Comparison of ENCODE assay signal across 12 cellular contexts in genomic region chr7:712601-713457, GRCh38. TPM values are rescaled to one million over a fixed set of nuclear protein-coding genes. Genes with fewer than 3 reads are reported as not detected.
DNase-seq lines count a peak whose midpoint lies in the region; ATAC-seq and TF ChIP-seq lines count a peak whose summit lies in the region.
"Had no signal": no experiment of that assay in that cellular context is flagged by ENCODE, and none has a peak within 500 bp of the region (broad histone marks: within the 10 kb centered on the region; RNA-seq: fewer than 3 reads in every experiment).

No MANE protein-coding gene starts in this region.

- no peak for TF ChIP-seq CTCF in CD8-positive, alpha-beta T cell (IDR thresholded peaks at IDR 0.05)
- no peak for TF ChIP-seq CTCF in esophagus muscularis mucosa (IDR thresholded peaks at IDR 0.05)

- ATAC-seq in CD8-positive, alpha-beta T cell: no peak
- ATAC-seq: foreskin keratinocyte had no signal

- H3K18ac ChIP-seq in trophoblast cell (ENCODE audit: low read length): no peak overlapping the region

- TF ChIP-seq POLR2A in esophagus muscularis mucosa (IDR thresholded peaks at IDR 0.05; ENCODE audit: low read depth): no peak
- TF ChIP-seq POLR2A in erythroblast (IDR thresholded peaks at IDR 0.05; ENCODE audit: low read length): no peak

- H3K36me3 ChIP-seq in CD8-positive, alpha-beta T cell (ENCODE audit: insufficient read depth, low read length): no peaks in the 10 kb centered on the region
- H3K36me3 ChIP-seq in esophagus muscularis mucosa (no peaks in the 10 kb centered on the region), trophoblast cell (ENCODE audit: control insufficient read depth in 1 of 2, insufficient read depth in 2 of 2, low read length in 2 of 2) (no peaks in the 10 kb centered on the region)
- H3K36me3 ChIP-seq: right lobe of liver, SJSA1 had no signal

- H3K36me3 Mint-ChIP-seq in CD8-positive, alpha-beta T cell: peaks cover 9% of the 10 kb centered on the region
- H3K36me3 Mint-ChIP-seq in IgD-negative memory B cell: peaks cover 3% of the 10 kb centered on the region

- H3K4me2 ChIP-seq in trophoblast cell (ENCODE audit: low read length): peak overlapping the region; percentile 39

- no peaks in the 10 kb centered on the region for H3K27me3 ChIP-seq in CD8-positive, alpha-beta T cell (ENCODE audit: insufficient read depth, low read length)
- H3K27me3 ChIP-seq in esophagus muscularis mucosa (no peaks in the 10 kb centered on the region), trophoblast cell (ENCODE audit: insufficient read depth, low read length) (peaks cover 3% of the 10 kb centered on the region)
- H3K27me3 ChIP-seq: right lobe of liver, SJSA1 had no signal

- H3K4me1 Mint-ChIP-seq in CD8-positive, alpha-beta T cell (ENCODE audit: low read depth): peaks cover 21% of the 10 kb centered on the region
- H3K4me1 Mint-ChIP-seq in IgD-negative memory B cell: peaks cover 0 to 7% (median 0%) of the 10 kb centered on the region in 3 donors

- H3K79me1 ChIP-seq in trophoblast cell (ENCODE audit: low read length): no peaks in the 10 kb centered on the region

- intact Hi-C loops in CD8-positive, alpha-beta T cell (cut with DNase I, micrococcal nuclease): loop anchor here in 1 of 2 experiments (5.0 kb wide), 1 partner anchor 131 kb away; no protein-coding TSS in a partner anchor
- intact Hi-C loops in esophagus muscularis mucosa (cut with DNase I): no loop called here

- H3K27ac Mint-ChIP-seq in CD8-positive, alpha-beta T cell: peak overlapping the region; percentile 56
- peak overlapping the region in 1 of 3 donors; percentile 84 for H3K27ac Mint-ChIP-seq in IgD-negative memory B cell

- no peak overlapping the region for H3K14ac ChIP-seq in trophoblast cell (ENCODE audit: low read length)

- peak overlapping the region; percentile 66 for H3K4me3 Mint-ChIP-seq in CD8-positive, alpha-beta T cell
- H3K4me3 Mint-ChIP-seq in IgD-negative memory B cell: peak overlapping the region in 3 of 4 donors; percentile 25 to 82 (median 66)

- H3K4me1 ChIP-seq in CD8-positive, alpha-beta T cell (ENCODE audit: insufficient read depth, low read length): peaks cover 17% of the 10 kb centered on the region
- H3K4me1 ChIP-seq in esophagus muscularis mucosa (peaks cover 0 to 25% (median 19%) of the 10 kb centered on the region in 4 donors), trophoblast cell (ENCODE audit: control insufficient read depth in 1 of 2, insufficient read depth in 2 of 2, low read length in 2 of 2) (peaks cover 0 to 2% of the 10 kb centered on the region in 2 experiments)
- H3K4me1 ChIP-seq: foreskin keratinocyte, right lobe of liver, SJSA1 had no signal

- H4K91ac ChIP-seq in trophoblast cell (ENCODE audit: low read depth, low read length): no peak overlapping the region

- H2AK5ac ChIP-seq in trophoblast cell (ENCODE audit: low read length): no peak overlapping the region

- no peaks in the 10 kb centered on the region for H3K9me3 Mint-ChIP-seq in CD8-positive, alpha-beta T cell
- H3K9me3 Mint-ChIP-seq in IgD-negative memory B cell: peaks cover 0 to 1% (median 0%) of the 10 kb centered on the region in 3 donors

- 59% methylated on average over 19 of the region's 44 CpGs for WGBS in esophagus muscularis mucosa
- WGBS in trophoblast cell (ENCODE audit: extremely low coverage, insufficient coverage, insufficient read length): no CpG with 5 or more reads among the region's 44 CpGs

- H3K27ac ChIP-seq in CD8-positive, alpha-beta T cell (ENCODE audit: low read depth, low read length): no peak overlapping the region
- no peak overlapping the region for H3K27ac ChIP-seq in esophagus muscularis mucosa (replicated peaks in 1 of 4)
- no peak overlapping the region for H3K27ac ChIP-seq in trophoblast cell (ENCODE audit: low read depth, low read length)
- H3K27ac ChIP-seq: foreskin keratinocyte, right lobe of liver, SJSA1 had no signal

- no peak overlapping the region for H3K4ac ChIP-seq in trophoblast cell (ENCODE audit: low read depth, low read length)

- CTCF ChIA-PET in CD8-positive, alpha-beta T cell (lab: Charles Lee): interaction anchor here (1.2 kb wide), 1 partner anchor 72 kb away, joined by 5 read pairs; no protein-coding TSS in a partner anchor

- H3K27me3 Mint-ChIP-seq in CD8-positive, alpha-beta T cell (ENCODE audit: low read depth): no peaks in the 10 kb centered on the region
- peaks cover 3% of the 10 kb centered on the region for H3K27me3 Mint-ChIP-seq in IgD-negative memory B cell

- H2BK5ac ChIP-seq in trophoblast cell (ENCODE audit: low read depth, low read length, poor library complexity): no peak overlapping the region

- H4K12ac ChIP-seq in trophoblast cell (ENCODE audit: low read depth, low read length): no peak overlapping the region

- no peak overlapping the region for H3K9ac ChIP-seq in trophoblast cell (ENCODE audit: low read length)

- H3K4me3 ChIP-seq in CD8-positive, alpha-beta T cell (ENCODE audit: low read depth, low read length): no peak overlapping the region
- peak overlapping the region; percentile 80 to 87 (median 82) for H3K4me3 ChIP-seq in esophagus muscularis mucosa
- no peak overlapping the region for H3K4me3 ChIP-seq in trophoblast cell (ENCODE audit: low read depth, low read length)
- H3K4me3 ChIP-seq: SJSA1 had no signal

- H2BK120ac ChIP-seq in trophoblast cell (ENCODE audit: insufficient read depth, low read length, poor library complexity): no peak overlapping the region

- no peak overlapping the region for H3K23ac ChIP-seq in trophoblast cell (ENCODE audit: low read length)

- H4K8ac ChIP-seq in trophoblast cell (ENCODE audit: low read depth, low read length): no peak overlapping the region

- H3K9me3 ChIP-seq in CD8-positive, alpha-beta T cell (ENCODE audit: low read length): no peaks in the 10 kb centered on the region
- no peaks in the 10 kb centered on the region for H3K9me3 ChIP-seq in esophagus muscularis mucosa
- H3K9me3 ChIP-seq in trophoblast cell (ENCODE audit: insufficient read depth, low read depth, low read length): no peaks in the 10 kb centered on the region
- H3K9me3 ChIP-seq: right lobe of liver, SJSA1 had no signal

- no peaks in the 10 kb centered on the region for H3K79me2 ChIP-seq in trophoblast cell (ENCODE audit: control insufficient read depth, insufficient read depth, low read length, poor library complexity)

- H2AFZ ChIP-seq in trophoblast cell (ENCODE audit: insufficient read depth, low read length, poor library complexity): no peak overlapping the region

- no peak for DNase-seq in CD8-positive, alpha-beta T cell
- no peak for DNase-seq in esophagus muscularis mucosa (ENCODE audit: extremely low spot score)
- no peak for DNase-seq in trophoblast cell
- no peak for DNase-seq in dedifferentiated amniotic fluid mesenchymal stem cell (ENCODE audit: extremely low spot score)
- no peak for DNase-seq in erythroblast (lab: John Stamatoyannopoulos, UW)
- no peak for DNase-seq in NCI-H1930 (lab: John Stamatoyannopoulos, UW)
- DNase-seq in globus pallidus (ENCODE audit: low spot score): no peak
- DNase-seq: foreskin keratinocyte, GDM1 had no signal

- no peak for TF ChIP-seq EP300 in esophagus muscularis mucosa (IDR thresholded peaks at IDR 0.05)

- POLR2A ChIA-PET in CD8-positive, alpha-beta T cell (lab: Charles Lee): interaction anchor here (1.1 kb wide), 1 partner anchor 93 kb away, joined by 3 read pairs; no protein-coding TSS in a partner anchor

- no peak overlapping the region for H2BK12ac ChIP-seq in trophoblast cell (ENCODE audit: low read length)

RNA-seq across cellular contexts. Expression of gene DNAAF5, which starts 13.7 kb away (rescaled TPM):
- total RNA-seq in CD8-positive, alpha-beta T cell: 1 to 10 TPM; 4.3 to 4.9 TPM
- 2.7 TPM for polyA plus RNA-seq in IgD-negative memory B cell
- total RNA-seq in esophagus muscularis mucosa: 10 to 100 TPM; 21.2 to 32.7 (median 29.4) TPM
- 13.5 and 13.7 TPM in 2 replicates for polyA plus RNA-seq in trophoblast cell (2013)

RNA-seq across cellular contexts. Expression of gene PRKAR1B, which starts 14.3 kb away (rescaled TPM):
- 10 to 100 TPM; 16.6 to 20.2 TPM for total RNA-seq in CD8-positive, alpha-beta T cell
- 4.6 TPM for polyA plus RNA-seq in IgD-negative memory B cell
- 10 to 100 TPM; 15.4 to 46.9 (median 31.4) TPM for total RNA-seq in esophagus muscularis mucosa
- 2.6 and 3.4 TPM in 2 replicates for polyA plus RNA-seq in trophoblast cell (2013)

Comparison
In these comparisons a context has a peak if more than half of its experiments do, and no peak if none do; other contexts are left out.
1. H3K4me3 ChIP-seq: peak in esophagus muscularis mucosa (4 of 4); none in CD8-positive, alpha-beta T cell (single experiment) and trophoblast cell (single experiment).